In genomic region chr21:35006248-35006647, GRCh38 we compare ENCODE assay signal across 1 cellular context.
TF ChIP-seq lines count a peak whose summit lies in the region.

No MANE protein-coding gene starts in this region.

TF ChIP-seq in SK-N-SH treated with all-trans-retinoic acid at 6 μM for 48 hours, 23 proteins besides CTCF, POLR2A, EP300 and RAD21 (continued from another document):
- TF ChIP-seq GLIS3 (CRISPR knock-in tag; IDR thresholded peaks at IDR 0.05) (no peak), ZNF8 (CRISPR knock-in tag; IDR thresholded peaks at IDR 0.05) (no peak), CSRNP3 (CRISPR knock-in tag; IDR thresholded peaks at IDR 0.05) (no peak), SNAI2 (CRISPR knock-in tag; IDR thresholded peaks at IDR 0.05) (no peak)
